Comparison of ENCODE assay signal across 23 cellular contexts in genomic region chr1:13799502-13800283, GRCh38.
DNase-seq lines count a peak whose midpoint lies in the region; ATAC-seq and TF ChIP-seq lines count a peak whose summit lies in the region.
"Had no signal": no experiment of that assay in that cellular context is flagged by ENCODE, and none has a peak within 500 bp of the region (broad histone marks: within the 10 kb centered on the region; RNA-seq: fewer than 3 reads in every experiment).

No MANE protein-coding gene starts in this region.

- peak overlapping the region; percentile 3 for H3K27ac Mint-ChIP-seq in CD8-positive, alpha-beta T cell
- H3K27ac Mint-ChIP-seq: activated naive CD8-positive, alpha-beta T cell; activated T-cell treated with anti-CD3 and anti-CD28 coated beads, Interleukin-2, amount 50 U/mL, for 24 hours had no signal

- peak overlapping the region; percentile 32; the same call in 1 of the 2 replicates for H3K4me2 ChIP-seq in PC-3 (ENCODE audit: low read length)

- no peak overlapping the region for H3K4me3 ChIP-seq in CD8-positive, alpha-beta T cell (ENCODE audit: low read depth, low read length)
- H3K4me3 ChIP-seq in PC-3 (ENCODE audit: low read length) = no peak overlapping the region
- no peak overlapping the region for H3K4me3 ChIP-seq in skin epidermis

- no peaks in the 10 kb centered on the region for H3K9me3 ChIP-seq in CD8-positive, alpha-beta T cell (ENCODE audit: low read length)
- H3K9me3 ChIP-seq in PC-3 (ENCODE audit: low read length) = no peaks in the 10 kb centered on the region

- BruUV-seq in PC-3 (replicated peaks; lab: Mats Ljungman, UMichigan) = no TSS peak

- H3K27ac ChIP-seq in CD8-positive, alpha-beta T cell (ENCODE audit: low read depth, low read length) = no peak overlapping the region
- H3K27ac ChIP-seq in PC-3 (ENCODE audit: low read length) (peak overlapping the region; percentile 54), epithelial cell of prostate (peak overlapping the region; percentile 40), skin epidermis (peak overlapping the region in 16 of 21 experiments; percentile 42 to 81 (median 66))

- no peaks in the 10 kb centered on the region for H3K9me3 Mint-ChIP-seq in CD8-positive, alpha-beta T cell
- H3K9me3 Mint-ChIP-seq: activated T-cell treated with anti-CD3 and anti-CD28 coated beads, Interleukin-2, amount 50 U/mL, for 24 hours; CD4-positive, CD25-positive, alpha-beta regulatory T cell; memory B cell; naive thymus-derived CD4-positive, alpha-beta T cell had no signal

- H3K9ac ChIP-seq in PC-3 (ENCODE audit: low read length) = no peak overlapping the region

- POLR2A ChIA-PET in CD8-positive, alpha-beta T cell (lab: Charles Lee) = interaction anchor here (0.6 kb wide), 1 partner anchor 8 kb away, joined by 3 read pairs; no protein-coding TSS in a partner anchor
- POLR2A ChIA-PET in PC-3 (lab: Charles Lee; ENCODE audit: unreplicated experiment) = no interaction called here

- H3K79me2 ChIP-seq in PC-3 (ENCODE audit: low read length) = no peaks in the 10 kb centered on the region

- no peaks in the 10 kb centered on the region for H3K27me3 ChIP-seq in CD8-positive, alpha-beta T cell (ENCODE audit: insufficient read depth, low read length)
- no peaks in the 10 kb centered on the region for H3K27me3 ChIP-seq in PC-3 (ENCODE audit: low read length)

- H3K9me2 ChIP-seq in PC-3 (replicated peaks; ENCODE audit: low read length) = no peaks in the 10 kb centered on the region

- H3K27me3 Mint-ChIP-seq in CD8-positive, alpha-beta T cell (ENCODE audit: low read depth) = no peaks in the 10 kb centered on the region
- H3K27me3 Mint-ChIP-seq: activated naive CD8-positive, alpha-beta T cell; activated T-cell treated with anti-CD3 and anti-CD28 coated beads, Interleukin-2, amount 50 U/mL, for 24 hours; CD4-positive, CD25-positive, alpha-beta regulatory T cell; memory B cell; naive thymus-derived CD4-positive, alpha-beta T cell had no signal

- no peak for TF ChIP-seq CTCF in CD8-positive, alpha-beta T cell (IDR thresholded peaks at IDR 0.05)
- no peak for TF ChIP-seq CTCF in PC-3 (conservative IDR thresholded peaks at IDR 0.05; ENCODE audit: low read depth, low read length)

- CTCF ChIA-PET in CD8-positive, alpha-beta T cell (lab: Charles Lee) = interaction anchor here (1.5 kb wide), 1 partner anchor 15 kb away, joined by 3 read pairs; no protein-coding TSS in a partner anchor
- CTCF ChIA-PET in PC-3 (lab: Charles Lee) = no interaction called here

- H3K36me3 Mint-ChIP-seq in CD8-positive, alpha-beta T cell = peaks cover 42% of the 10 kb centered on the region

- peaks cover 55% of the 10 kb centered on the region for H3K4me1 Mint-ChIP-seq in CD8-positive, alpha-beta T cell (ENCODE audit: low read depth)

- peaks cover 6% of the 10 kb centered on the region for H3K36me3 ChIP-seq in CD8-positive, alpha-beta T cell (ENCODE audit: insufficient read depth, low read length)
- H3K36me3 ChIP-seq in PC-3 (ENCODE audit: low read depth, low read length) = no peaks in the 10 kb centered on the region

- DNase-seq in CD8-positive, alpha-beta T cell = no peak
- DNase-seq in PC-3 (peak; percentile 14), epithelial cell of prostate (ENCODE audit: low read depth, low spot score) (no peak), OCI-M2 (lab: John Stamatoyannopoulos, UW; ENCODE audit: unreplicated experiment) (no peak), inferior parietal cortex (ENCODE audit: extremely low spot score) (no peak), COR-L47 (lab: John Stamatoyannopoulos, UW) (no peak)
- DNase-seq: activated CD4-positive, CD25-positive, alpha-beta regulatory T cell treated with anti-CD3 and anti-CD28 coated beads, Interleukin-2, amount 50 U/mL, for 72 hours; activated CD8-positive, alpha-beta memory T cell treated with anti-CD3 and anti-CD28 coated beads for 24 hours; activated T-cell treated with anti-CD3 and anti-CD28 coated beads, Interleukin-2, amount 50 U/mL, for 24 hours; CD4-positive, CD25-positive, alpha-beta regulatory T cell; kidney glomerular epithelial cell; naive thymus-derived CD4-positive, alpha-beta T cell; NCI-H1092 treated with DMSO at 0.1 percent for 48 hours; NCI-H2029; NCI-H226; NCI-H748 treated with DMSO at 0.1 percent for 48 hours; occipital lobe; retina; SIG-M5; stimulated activated CD4-positive, alpha-beta T cell treated with anti-CD3 and anti-CD28 coated beads, Interleukin-12 subunit alpha, Interleukin-12 subunit beta, amount 100 ng/mL, for 4 hours had no signal

- no peak for ATAC-seq in CD8-positive, alpha-beta T cell
- no peak for ATAC-seq in PC-3
- ATAC-seq: naive thymus-derived CD4-positive, alpha-beta T cell had no signal

- H3K4me1 ChIP-seq in CD8-positive, alpha-beta T cell (ENCODE audit: insufficient read depth, low read length) = peaks cover 13% of the 10 kb centered on the region
- peaks cover 22% of the 10 kb centered on the region for H3K4me1 ChIP-seq in PC-3 (ENCODE audit: insufficient read depth, low read length)

- no peaks in the 10 kb centered on the region for H4K20me1 ChIP-seq in PC-3 (ENCODE audit: low read length)

- no peak overlapping the region for H3K4me3 Mint-ChIP-seq in CD8-positive, alpha-beta T cell
- H3K4me3 Mint-ChIP-seq: activated naive CD8-positive, alpha-beta T cell; activated T-cell treated with anti-CD3 and anti-CD28 coated beads, Interleukin-2, amount 50 U/mL, for 24 hours; CD4-positive, CD25-positive, alpha-beta regulatory T cell; memory B cell; naive thymus-derived CD4-positive, alpha-beta T cell had no signal

- H2AFZ ChIP-seq in PC-3 (ENCODE audit: low read length) = no peak overlapping the region

- intact Hi-C loops in CD8-positive, alpha-beta T cell (cut with DNase I, micrococcal nuclease) = no loop called here
- intact Hi-C loops in PC-3 (cut with micrococcal nuclease) = loop anchor here (5.0 kb wide), 1 partner anchor 52 kb away; no protein-coding TSS in a partner anchor

- H3F3A ChIP-seq in PC-3 (ENCODE audit: low read length, unreplicated experiment) = no peaks in the 10 kb centered on the region
